ENCODE assay signal across 10 cellular contexts in the genomic region with DNA sequence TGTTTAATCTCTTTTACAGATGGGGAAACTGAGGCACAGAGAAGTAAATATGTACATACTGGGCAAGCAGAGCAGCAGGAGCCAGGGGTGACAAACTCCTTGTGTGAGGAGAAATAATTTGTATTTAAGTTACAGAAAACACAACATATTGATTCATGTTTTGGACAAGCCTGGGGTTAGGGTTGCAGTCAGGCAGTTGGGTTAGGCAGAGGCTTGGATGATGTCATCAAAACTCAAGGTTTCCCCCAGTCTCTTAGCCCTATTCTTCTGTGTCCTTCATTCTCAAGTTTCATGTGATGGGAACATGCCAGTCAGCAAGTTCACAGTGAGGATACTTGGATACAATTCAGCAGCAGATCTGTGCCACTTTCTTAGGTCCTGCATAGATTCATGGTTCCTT.
"Had no signal": no experiment of that assay in that cellular context is flagged by ENCODE, and none has a peak within 500 bp of the region (broad histone marks: within the 10 kb centered on the region; RNA-seq: fewer than 3 reads in every experiment).

No MANE protein-coding gene starts in this region.

- ATAC-seq: GM23338 had no signal

- H3K4me2 ChIP-seq: GM23338, KMS-11 had no signal

- FAIRE-seq: H1, H54 had no signal

- H3K4me3 ChIP-seq: GM23338 had no signal

- H3K9me3 Mint-ChIP-seq: HFFc6 had no signal

- H3K9ac ChIP-seq: KMS-11 had no signal

- H3K27ac ChIP-seq: HL-60, KMS-11 had no signal

- H3K27ac Mint-ChIP-seq: GM23338, H9, HFFc6 had no signal

- DNase-seq: H9, HCEC 1CT, HFFc6, IMR-90, KBM-7 had no signal

- H3K4me3 Mint-ChIP-seq: GM23338, H9, HFFc6 had no signal

- H2AFZ ChIP-seq: GM23338 had no signal
